Comparison of ENCODE assay signal across 24 cellular contexts in genomic region chr3:175088981-175089380, GRCh38.
"Had no signal": no experiment of that assay in that cellular context is flagged by ENCODE, and none has a peak within 500 bp of the region (broad histone marks: within the 10 kb centered on the region; RNA-seq: fewer than 3 reads in every experiment).

No MANE protein-coding gene starts in this region.

- H3K4me3 Mint-ChIP-seq: activated B cell treated with CpG ODN at 0.5 μM for 24 hours; activated CD4-positive, alpha-beta T cell treated with anti-CD3 and anti-CD28 coated beads, Interleukin-2, amount 10 ng/mL, durations not matched to agents 24 days and 14 days; activated CD8-positive, alpha-beta memory T cell treated with anti-CD3 and anti-CD28 coated beads, Interleukin-2, amount 10 ng/mL, durations not matched to agents 7 days and 5 days; activated naive CD8-positive, alpha-beta T cell treated with anti-CD3 and anti-CD28 coated beads, Interleukin-2, amount 50 U/mL, for 24 hours; activated T-cell treated with anti-CD3 and anti-CD28 coated beads, Interleukin-2, amount 50 U/mL, for 24 hours; T-helper 17 cell had no signal

- DNase-seq: activated B cell treated with CpG ODN at 0.5 μM for 24 hours; activated CD4-positive, alpha-beta T cell treated with anti-CD3 and anti-CD28 coated beads for 1 hour; activated CD4-positive, alpha-beta T cell treated with anti-CD3 and anti-CD28 coated beads, Interleukin-2, amount 10 ng/mL, durations not matched to agents 24 days and 14 days; activated CD4-positive, alpha-beta T cell treated with anti-CD3 and anti-CD28 coated beads, Interleukin-2, amount 50 U/mL, for 48 hours; activated CD8-positive, alpha-beta memory T cell treated with anti-CD3 and anti-CD28 coated beads, Interleukin-2, amount 10 ng/mL, durations not matched to agents 7 days and 5 days; activated effector memory CD4-positive, alpha-beta T cell treated with anti-CD3 and anti-CD28 coated beads, Interleukin-2, amount 50 U/mL, for 16 hours; activated naive CD4-positive, alpha-beta T cell treated with Interleukin-2 at 50 U/mL for 16 hours; activated naive CD8-positive, alpha-beta T cell treated with anti-CD3 and anti-CD28 coated beads, Interleukin-2, amount 50 U/mL, for 24 hours; activated T-cell treated with anti-CD3 and anti-CD28 coated beads, Interleukin-2, amount 50 U/mL, for 24 hours; amniotic stem cell; body of pancreas; cerebellar nuclear complex; Karpas-422; NCI-H1105 treated with DMSO at 0.1 percent for 48 hours; NCI-H1436 treated with DMSO at 0.1 percent for 48 hours; NCI-H187; NCI-H2081; NCI-H526; NCI-H774; SIG-M5; T-helper 17 cell; T-helper 9 cell had no signal

- H3K27ac ChIP-seq: ascending aorta, body of pancreas had no signal

- H3K9me3 ChIP-seq: ascending aorta, body of pancreas had no signal

- ATAC-seq: activated CD8-positive, alpha-beta memory T cell treated with anti-CD3 and anti-CD28 coated beads, Interleukin-2, amount 10 ng/mL, durations not matched to agents 7 days and 5 days; activated naive CD4-positive, alpha-beta T cell treated with anti-CD3 and anti-CD28 coated beads, Interleukin-2, amount 50 U/mL, for 72 hours; activated naive CD8-positive, alpha-beta T cell treated with anti-CD3 and anti-CD28 coated beads, Interleukin-2, amount 50 U/mL, for 24 hours; body of pancreas; T-helper 17 cell had no signal

- H3K4me3 ChIP-seq: ascending aorta, body of pancreas had no signal

- H3K4me1 Mint-ChIP-seq: activated B cell treated with CpG ODN at 0.5 μM for 24 hours; activated CD4-positive, alpha-beta T cell treated with anti-CD3 and anti-CD28 coated beads, Interleukin-2, amount 10 ng/mL, durations not matched to agents 24 days and 14 days; activated CD8-positive, alpha-beta memory T cell treated with anti-CD3 and anti-CD28 coated beads, Interleukin-2, amount 10 ng/mL, durations not matched to agents 7 days and 5 days; activated naive CD8-positive, alpha-beta T cell treated with anti-CD3 and anti-CD28 coated beads, Interleukin-2, amount 50 U/mL, for 24 hours; T-helper 17 cell had no signal

- H3K9me3 Mint-ChIP-seq: activated CD4-positive, alpha-beta T cell treated with anti-CD3 and anti-CD28 coated beads, Interleukin-2, amount 10 ng/mL, durations not matched to agents 24 days and 14 days; activated naive CD8-positive, alpha-beta T cell treated with anti-CD3 and anti-CD28 coated beads, Interleukin-2, amount 50 U/mL, for 24 hours; activated T-cell treated with anti-CD3 and anti-CD28 coated beads, Interleukin-2, amount 50 U/mL, for 24 hours had no signal

- H3K27ac Mint-ChIP-seq: activated B cell treated with CpG ODN at 0.5 μM for 24 hours; activated CD4-positive, alpha-beta T cell treated with anti-CD3 and anti-CD28 coated beads, Interleukin-2, amount 10 ng/mL, durations not matched to agents 24 days and 14 days; activated CD8-positive, alpha-beta memory T cell treated with anti-CD3 and anti-CD28 coated beads, Interleukin-2, amount 10 ng/mL, durations not matched to agents 7 days and 5 days; activated naive CD4-positive, alpha-beta T cell treated with anti-CD3 and anti-CD28 coated beads, Interleukin-2, amount 50 U/mL, for 72 hours; activated naive CD8-positive, alpha-beta T cell treated with anti-CD3 and anti-CD28 coated beads, Interleukin-2, amount 50 U/mL, for 24 hours; activated T-cell treated with anti-CD3 and anti-CD28 coated beads, Interleukin-2, amount 50 U/mL, for 24 hours; T-helper 17 cell had no signal

- H3K36me3 ChIP-seq: ascending aorta had no signal

- H3K27me3 Mint-ChIP-seq: activated B cell treated with CpG ODN at 0.5 μM for 24 hours; activated CD4-positive, alpha-beta T cell treated with anti-CD3 and anti-CD28 coated beads, Interleukin-2, amount 10 ng/mL, durations not matched to agents 24 days and 14 days; activated CD8-positive, alpha-beta memory T cell treated with anti-CD3 and anti-CD28 coated beads, Interleukin-2, amount 10 ng/mL, durations not matched to agents 7 days and 5 days; activated naive CD8-positive, alpha-beta T cell treated with anti-CD3 and anti-CD28 coated beads, Interleukin-2, amount 50 U/mL, for 24 hours; activated T-cell treated with anti-CD3 and anti-CD28 coated beads, Interleukin-2, amount 50 U/mL, for 24 hours; T-helper 17 cell had no signal

- H3K4me1 ChIP-seq: ascending aorta, body of pancreas had no signal

- H3K27me3 ChIP-seq: ascending aorta, body of pancreas had no signal
